1 cellular context compared by ENCODE assay signal in genomic region chr11:79055866-79056632, GRCh38.
TF ChIP-seq lines count a peak whose summit lies in the region.

No MANE protein-coding gene starts in this region.

TF ChIP-seq in SK-N-SH, 30 proteins besides CTCF, POLR2A, EP300 and RAD21 (continued from another document):
- TF ChIP-seq USF2 (IDR thresholded peaks at IDR 0.05; ENCODE audit: borderline replicate concordance, low read depth, low read length) (no peak), MXI1 (IDR thresholded peaks at IDR 0.05; ENCODE audit: low read depth, low read length) (no peak), NFIC (IDR thresholded peaks at IDR 0.05; ENCODE audit: borderline replicate concordance) (peak; percentile 15; the same call in 1 of the 2 replicates), FOXM1 (IDR thresholded peaks at IDR 0.05; ENCODE audit: low read depth) (no peak), TAF1 (IDR thresholded peaks at IDR 0.05; ENCODE audit: borderline replicate concordance, low read depth, low read length) (no peak)
